In the genomic region with DNA sequence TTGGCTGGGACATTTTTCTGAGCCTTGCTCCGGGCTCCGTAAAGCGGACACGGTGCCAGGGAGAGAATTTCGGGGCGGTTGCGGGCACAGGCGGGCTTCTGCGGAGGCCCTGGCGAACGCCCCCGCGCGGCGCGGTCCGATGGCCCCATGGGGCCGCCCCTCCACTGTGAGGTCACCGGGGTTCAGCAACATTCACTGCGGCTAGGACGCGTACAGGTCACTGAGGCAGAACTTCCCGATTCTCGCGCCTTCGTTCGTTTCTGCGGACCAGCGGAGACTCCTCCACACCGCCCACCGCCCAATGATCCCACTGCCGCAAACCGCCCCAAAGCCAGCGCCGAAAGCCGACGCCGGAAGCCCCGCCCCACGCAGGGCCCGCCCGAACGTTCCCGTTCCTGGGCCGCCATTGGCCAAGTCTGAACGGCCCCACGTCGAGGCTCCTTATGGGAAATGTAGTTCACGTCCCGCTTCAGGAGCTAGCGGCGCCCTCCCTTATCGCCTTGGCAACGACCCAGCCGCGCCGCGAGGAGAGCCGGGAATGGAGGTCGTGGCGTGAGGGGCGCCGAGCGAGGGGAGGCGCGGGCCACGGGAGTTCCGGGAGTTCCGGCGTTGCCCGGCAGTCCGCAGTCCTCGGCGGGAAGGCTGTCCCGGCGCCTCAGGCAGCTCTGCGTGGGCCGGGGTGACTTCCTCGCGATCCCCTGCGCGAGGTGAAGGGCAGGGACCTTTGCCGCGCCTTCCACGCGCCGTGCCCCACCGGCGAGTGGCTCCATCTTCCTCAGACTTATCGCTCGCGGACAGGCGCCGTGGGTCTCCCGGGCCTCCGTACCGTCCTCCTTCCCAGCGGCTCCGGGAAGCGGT, we compare ENCODE assay signal across 1 cellular context.
TF ChIP-seq lines count a peak whose summit lies in the region.

Gene ZNF584, plus strand, starts transcription at position 498 of the 858 bp plus-strand sequence. CDS start 499 bp downstream, outside the sequence.

TF ChIP-seq in HepG2, 621 proteins besides CTCF, POLR2A, EP300 and RAD21 (continued from another document and continues in another):
- TF ChIP-seq, protein P1, sequence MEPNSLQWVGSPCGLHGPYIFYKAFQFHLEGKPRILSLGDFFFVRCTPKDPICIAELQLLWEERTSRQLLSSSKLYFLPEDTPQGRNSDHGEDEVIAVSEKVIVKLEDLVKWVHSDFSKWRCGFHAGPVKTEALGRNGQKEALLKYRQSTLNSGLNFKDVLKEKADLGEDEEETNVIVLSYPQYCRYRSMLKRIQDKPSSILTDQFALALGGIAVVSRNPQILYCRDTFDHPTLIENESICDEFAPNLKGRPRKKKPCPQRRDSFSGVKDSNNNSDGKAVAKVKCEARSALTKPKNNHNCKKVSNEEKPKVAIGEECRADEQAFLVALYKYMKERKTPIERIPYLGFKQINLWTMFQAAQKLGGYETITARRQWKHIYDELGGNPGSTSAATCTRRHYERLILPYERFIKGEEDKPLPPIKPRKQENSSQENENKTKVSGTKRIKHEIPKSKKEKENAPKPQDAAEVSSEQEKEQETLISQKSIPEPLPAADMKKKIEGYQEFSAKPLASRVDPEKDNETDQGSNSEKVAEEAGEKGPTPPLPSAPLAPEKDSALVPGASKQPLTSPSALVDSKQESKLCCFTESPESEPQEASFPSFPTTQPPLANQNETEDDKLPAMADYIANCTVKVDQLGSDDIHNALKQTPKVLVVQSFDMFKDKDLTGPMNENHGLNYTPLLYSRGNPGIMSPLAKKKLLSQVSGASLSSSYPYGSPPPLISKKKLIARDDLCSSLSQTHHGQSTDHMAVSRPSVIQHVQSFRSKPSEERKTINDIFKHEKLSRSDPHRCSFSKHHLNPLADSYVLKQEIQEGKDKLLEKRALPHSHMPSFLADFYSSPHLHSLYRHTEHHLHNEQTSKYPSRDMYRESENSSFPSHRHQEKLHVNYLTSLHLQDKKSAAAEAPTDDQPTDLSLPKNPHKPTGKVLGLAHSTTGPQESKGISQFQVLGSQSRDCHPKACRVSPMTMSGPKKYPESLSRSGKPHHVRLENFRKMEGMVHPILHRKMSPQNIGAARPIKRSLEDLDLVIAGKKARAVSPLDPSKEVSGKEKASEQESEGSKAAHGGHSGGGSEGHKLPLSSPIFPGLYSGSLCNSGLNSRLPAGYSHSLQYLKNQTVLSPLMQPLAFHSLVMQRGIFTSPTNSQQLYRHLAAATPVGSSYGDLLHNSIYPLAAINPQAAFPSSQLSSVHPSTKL (CRISPR knock-in tag; IDR thresholded peaks at IDR 0.05): 0 out of 2 replicates have a peak, but pooled peaks have one; percentile 12
- 0 out of 2 replicates have a peak, but pooled peaks have one; percentile 17 for TF ChIP-seq ZBTB7A (CRISPR knock-in tag; IDR thresholded peaks at IDR 0.05)
- TF ChIP-seq, protein P2, sequence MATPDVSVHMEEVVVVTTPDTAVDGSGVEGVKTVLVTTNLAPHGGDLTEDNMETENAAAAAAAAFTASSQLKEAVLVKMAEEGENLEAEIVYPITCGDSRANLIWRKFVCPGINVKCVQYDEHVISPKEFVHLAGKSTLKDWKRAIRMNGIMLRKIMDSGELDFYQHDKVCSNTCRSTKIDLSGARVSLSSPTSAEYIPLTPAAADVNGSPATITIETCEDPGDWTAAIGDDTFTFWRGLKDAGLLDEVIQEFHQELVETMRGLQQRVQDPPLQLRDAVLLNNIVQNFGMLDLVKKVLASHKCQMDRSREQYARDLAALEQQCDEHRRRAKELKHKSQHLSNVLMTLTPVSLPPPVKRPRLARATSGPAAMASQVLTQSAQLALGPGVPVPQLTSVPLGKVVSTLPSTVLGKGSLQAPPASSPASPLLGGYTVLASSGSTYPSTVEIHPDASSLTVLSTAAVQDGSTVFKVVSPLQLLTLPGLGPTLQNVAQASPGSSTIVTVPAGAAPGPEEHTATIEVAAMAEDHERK (CRISPR knock-in tag; IDR thresholded peaks at IDR 0.05; ENCODE audit: low read depth): peak; percentile 97
- TF ChIP-seq MXD4 (CRISPR knock-in tag; IDR thresholded peaks at IDR 0.05): peak; percentile 65; the same call in 1 of the 2 replicates
- TF ChIP-seq EEA1 (CRISPR knock-in tag; IDR thresholded peaks at IDR 0.05; ENCODE audit: borderline replicate concordance): peak; percentile 16; the same call in 1 of the 2 replicates
- TF ChIP-seq ZNF557 (CRISPR knock-in tag; IDR thresholded peaks at IDR 0.05): no peak
- no peak for TF ChIP-seq GFI1 (CRISPR knock-in tag; IDR thresholded peaks at IDR 0.05; ENCODE audit: borderline replicate concordance)
- no peak for TF ChIP-seq GPBP1L1 (CRISPR knock-in tag; IDR thresholded peaks at IDR 0.05)
- TF ChIP-seq FOXJ3 (CRISPR knock-in tag; IDR thresholded peaks at IDR 0.05; ENCODE audit: borderline replicate concordance): peak; percentile 35; the same call in 1 of the 2 replicates
- TF ChIP-seq ISX (CRISPR knock-in tag; conservative IDR thresholded peaks at IDR 0.05): no peak
- no peak for TF ChIP-seq LCORL (IDR thresholded peaks at IDR 0.05)
- TF ChIP-seq LCORL (CRISPR knock-in tag; IDR thresholded peaks at IDR 0.05): no peak
- no peak for TF ChIP-seq ZBTB42 (CRISPR knock-in tag; IDR thresholded peaks at IDR 0.05)
- TF ChIP-seq LRRFIP1 (CRISPR knock-in tag; conservative IDR thresholded peaks at IDR 0.05): no peak
- peak; percentile 71; the same call in 1 of the 2 replicates for TF ChIP-seq ZNF350 (CRISPR knock-in tag; IDR thresholded peaks at IDR 0.05; ENCODE audit: borderline replicate concordance, low read depth)
- peak; percentile 74 for TF ChIP-seq TBX2 (CRISPR knock-in tag; IDR thresholded peaks at IDR 0.05; ENCODE audit: borderline replicate concordance)
- TF ChIP-seq, protein P3, sequence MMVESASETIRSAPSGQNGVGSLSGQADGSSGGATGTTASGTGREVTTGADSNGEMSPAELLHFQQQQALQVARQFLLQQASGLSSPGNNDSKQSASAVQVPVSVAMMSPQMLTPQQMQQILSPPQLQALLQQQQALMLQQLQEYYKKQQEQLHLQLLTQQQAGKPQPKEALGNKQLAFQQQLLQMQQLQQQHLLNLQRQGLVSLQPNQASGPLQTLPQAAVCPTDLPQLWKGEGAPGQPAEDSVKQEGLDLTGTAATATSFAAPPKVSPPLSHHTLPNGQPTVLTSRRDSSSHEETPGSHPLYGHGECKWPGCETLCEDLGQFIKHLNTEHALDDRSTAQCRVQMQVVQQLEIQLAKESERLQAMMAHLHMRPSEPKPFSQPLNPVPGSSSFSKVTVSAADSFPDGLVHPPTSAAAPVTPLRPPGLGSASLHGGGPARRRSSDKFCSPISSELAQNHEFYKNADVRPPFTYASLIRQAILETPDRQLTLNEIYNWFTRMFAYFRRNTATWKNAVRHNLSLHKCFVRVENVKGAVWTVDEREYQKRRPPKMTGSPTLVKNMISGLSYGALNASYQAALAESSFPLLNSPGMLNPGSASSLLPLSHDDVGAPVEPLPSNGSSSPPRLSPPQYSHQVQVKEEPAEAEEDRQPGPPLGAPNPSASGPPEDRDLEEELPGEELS (CRISPR knock-in tag; IDR thresholded peaks at IDR 0.05): peak; percentile 12; the same call in 1 of the 2 replicates
- TF ChIP-seq SNAPC2 (CRISPR knock-in tag; IDR thresholded peaks at IDR 0.05): 0 out of 2 replicates have a peak, but pooled peaks have one; percentile 20
- TF ChIP-seq ZNF282 (IDR thresholded peaks at IDR 0.05; ENCODE audit: partially characterized antibody): no peak
- TF ChIP-seq PRMT3 (CRISPR knock-in tag; IDR thresholded peaks at IDR 0.05; ENCODE audit: borderline replicate concordance, low read depth): no peak
- TF ChIP-seq MEIS2 (CRISPR knock-in tag; IDR thresholded peaks at IDR 0.05): no peak; the same call in 1 of the 2 replicates
- TF ChIP-seq ZSCAN25 (CRISPR knock-in tag; IDR thresholded peaks at IDR 0.05): no peak; the same call in 1 of the 2 replicates
- TF ChIP-seq ZMYM4 (CRISPR knock-in tag; IDR thresholded peaks at IDR 0.05): no peak; the same call in 1 of the 2 replicates
- peak; percentile 89 for TF ChIP-seq ZFX (CRISPR knock-in tag; IDR thresholded peaks at IDR 0.05; ENCODE audit: low read depth)
- peak; percentile 49; the same call in 1 of the 2 replicates for TF ChIP-seq KAT7 (CRISPR knock-in tag; IDR thresholded peaks at IDR 0.05; ENCODE audit: borderline replicate concordance)
- TF ChIP-seq AGO2 (optimal IDR thresholded peaks at IDR 0.05; ENCODE audit: low read depth, low read length): peak; percentile 89
- TF ChIP-seq ZNF556 (CRISPR knock-in tag; IDR thresholded peaks at IDR 0.05; ENCODE audit: borderline replicate concordance): peak; percentile 54; the same call in 1 of the 2 replicates
- no peak for TF ChIP-seq ZNF503 (CRISPR knock-in tag; IDR thresholded peaks at IDR 0.05)
- TF ChIP-seq, protein P4, sequence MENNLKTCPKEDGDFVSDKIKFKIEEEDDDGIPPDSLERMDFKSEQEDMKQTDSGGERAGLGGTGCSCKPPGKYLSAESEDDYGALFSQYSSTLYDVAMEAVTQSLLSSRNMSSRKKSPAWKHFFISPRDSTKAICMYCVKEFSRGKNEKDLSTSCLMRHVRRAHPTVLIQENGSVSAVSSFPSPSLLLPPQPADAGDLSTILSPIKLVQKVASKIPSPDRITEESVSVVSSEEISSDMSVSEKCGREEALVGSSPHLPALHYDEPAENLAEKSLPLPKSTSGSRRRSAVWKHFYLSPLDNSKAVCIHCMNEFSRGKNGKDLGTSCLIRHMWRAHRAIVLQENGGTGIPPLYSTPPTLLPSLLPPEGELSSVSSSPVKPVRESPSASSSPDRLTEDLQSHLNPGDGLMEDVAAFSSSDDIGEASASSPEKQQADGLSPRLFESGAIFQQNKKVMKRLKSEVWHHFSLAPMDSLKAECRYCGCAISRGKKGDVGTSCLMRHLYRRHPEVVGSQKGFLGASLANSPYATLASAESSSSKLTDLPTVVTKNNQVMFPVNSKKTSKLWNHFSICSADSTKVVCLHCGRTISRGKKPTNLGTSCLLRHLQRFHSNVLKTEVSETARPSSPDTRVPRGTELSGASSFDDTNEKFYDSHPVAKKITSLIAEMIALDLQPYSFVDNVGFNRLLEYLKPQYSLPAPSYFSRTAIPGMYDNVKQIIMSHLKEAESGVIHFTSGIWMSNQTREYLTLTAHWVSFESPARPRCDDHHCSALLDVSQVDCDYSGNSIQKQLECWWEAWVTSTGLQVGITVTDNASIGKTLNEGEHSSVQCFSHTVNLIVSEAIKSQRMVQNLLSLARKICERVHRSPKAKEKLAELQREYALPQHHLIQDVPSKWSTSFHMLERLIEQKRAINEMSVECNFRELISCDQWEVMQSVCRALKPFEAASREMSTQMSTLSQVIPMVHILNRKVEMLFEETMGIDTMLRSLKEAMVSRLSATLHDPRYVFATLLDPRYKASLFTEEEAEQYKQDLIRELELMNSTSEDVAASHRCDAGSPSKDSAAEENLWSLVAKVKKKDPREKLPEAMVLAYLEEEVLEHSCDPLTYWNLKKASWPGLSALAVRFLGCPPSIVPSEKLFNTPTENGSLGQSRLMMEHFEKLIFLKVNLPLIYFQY (CRISPR knock-in tag; IDR thresholded peaks at IDR 0.05; ENCODE audit: borderline replicate concordance): no peak
- TF ChIP-seq CAMTA2 (CRISPR knock-in tag; IDR thresholded peaks at IDR 0.05; ENCODE audit: borderline replicate concordance): peak; percentile 84; the same call in 1 of the 2 replicates
- no peak for TF ChIP-seq CENPX (CRISPR knock-in tag; IDR thresholded peaks at IDR 0.05)
- no peak for TF ChIP-seq ZNF18 (CRISPR knock-in tag; IDR thresholded peaks at IDR 0.05; ENCODE audit: insufficient replicate concordance)
- peak; percentile 52; the same call in 1 of the 2 replicates for TF ChIP-seq MIER3 (CRISPR knock-in tag; IDR thresholded peaks at IDR 0.05; ENCODE audit: borderline replicate concordance)
